In genomic region chr4:168674077-168674747, GRCh38 we compare ENCODE assay signal across 33 cellular contexts.
DNase-seq lines count a peak whose midpoint lies in the region; ATAC-seq, FAIRE-seq and TF ChIP-seq lines count a peak whose summit lies in the region.
"Had no signal": no experiment of that assay in that cellular context is flagged by ENCODE, and none has a peak within 500 bp of the region (broad histone marks: within the 10 kb centered on the region; RNA-seq: fewer than 3 reads in every experiment).

No MANE protein-coding gene starts in this region.

- ATAC-seq in GM23338: no peak; the same call in 2 of the 3 replicates
- ATAC-seq in GM21367 (IDR thresholded peaks at IDR 0.05; ENCODE audit: unreplicated experiment): no peak
- ATAC-seq: activated CD8-positive, alpha-beta T cell treated with anti-CD3 and anti-CD28 coated beads for 36 hours; stimulated activated naive CD8-positive, alpha-beta T cell treated with anti-CD3 and anti-CD28 coated beads, Interleukin-15, Interleukin-2, amounts not matched to agents 100 U/mL and 50 U/mL, for 24 hours had no signal

- H3K14ac ChIP-seq in trophoblast cell (ENCODE audit: low read length): peak overlapping the region; percentile 52

- no peaks in the 10 kb centered on the region for H3K79me2 ChIP-seq in GM23338 (replicated peaks; ENCODE audit: insufficient read depth)
- peaks cover 37% of the 10 kb centered on the region for H3K79me2 ChIP-seq in astrocyte (ENCODE audit: insufficient read depth, low read length)
- no peaks in the 10 kb centered on the region for H3K79me2 ChIP-seq in trophoblast cell (ENCODE audit: control insufficient read depth, insufficient read depth, low read length, poor library complexity)

- no peak overlapping the region for H3K23ac ChIP-seq in trophoblast cell (ENCODE audit: low read length)

- no peak for FAIRE-seq in astrocyte (lab: Jason Lieb, UNC)
- FAIRE-seq: GM12891, GM19239, keratinocyte had no signal

- WGBS in trophoblast cell (ENCODE audit: extremely low coverage, insufficient coverage, insufficient read length): no CpG with 5 or more reads among the region's 6 CpGs

- H3K9me2 ChIP-seq in GM23338 (ENCODE audit: insufficient read depth): no peaks in the 10 kb centered on the region

- H2AK5ac ChIP-seq in trophoblast cell (ENCODE audit: low read length): no peak overlapping the region

- H3K27me3 Mint-ChIP-seq in GM23338 (ENCODE audit: insufficient read depth, low read depth, poor library complexity) (no peaks in the 10 kb centered on the region), astrocyte (ENCODE audit: low read depth, unreplicated experiment) (no peaks in the 10 kb centered on the region)
- H3K27me3 Mint-ChIP-seq: progenitor cell of endocrine pancreas had no signal

- H4K8ac ChIP-seq in trophoblast cell (ENCODE audit: low read depth, low read length): no peak overlapping the region

- no peaks in the 10 kb centered on the region for H3K9me3 Mint-ChIP-seq in GM23338
- no peaks in the 10 kb centered on the region for H3K9me3 Mint-ChIP-seq in astrocyte (ENCODE audit: unreplicated experiment)
- H3K9me3 Mint-ChIP-seq: activated B cell treated with CpG ODN at 0.5 μM for 24 hours; activated CD8-positive, alpha-beta T cell treated with anti-CD3 and anti-CD28 coated beads for 36 hours; activated T-cell treated with anti-CD3 and anti-CD28 coated beads, Interleukin-2, amount 50 U/mL, for 24 hours; CD4-positive, alpha-beta memory T cell; mesothelial cell of epicardium; T-helper 2 cell treated with Interferon-gamma antibody and Interleukin-4, amounts not matched to agents 5 μg/mL and 100 μg/mL, for 36 hours had no signal

- H3K36me3 ChIP-seq in GM23338 (ENCODE audit: insufficient read depth) (no peaks in the 10 kb centered on the region), astrocyte (ENCODE audit: insufficient read depth, low read length) (peaks cover 4% of the 10 kb centered on the region), trophoblast cell (ENCODE audit: control insufficient read depth in 1 of 2, insufficient read depth in 2 of 2, low read length in 2 of 2) (peaks cover 17 to 28% of the 10 kb centered on the region in 2 experiments)
- H3K36me3 ChIP-seq: tibial nerve had no signal

- no peak overlapping the region for H3K18ac ChIP-seq in trophoblast cell (ENCODE audit: low read length)

- H3K4ac ChIP-seq in trophoblast cell (ENCODE audit: low read depth, low read length): no peak overlapping the region

- no peak overlapping the region for H4K12ac ChIP-seq in trophoblast cell (ENCODE audit: low read depth, low read length)

- no peaks in the 10 kb centered on the region for H3K27me3 ChIP-seq in GM23338 (ENCODE audit: insufficient read depth)
- no peaks in the 10 kb centered on the region for H3K27me3 ChIP-seq in astrocyte (ENCODE audit: insufficient read depth, low read length)
- no peaks in the 10 kb centered on the region for H3K27me3 ChIP-seq in trophoblast cell (ENCODE audit: insufficient read depth, low read length)
- peaks cover 0 to 7% (median 0%) of the 10 kb centered on the region in 45 donors for H3K27me3 ChIP-seq in dorsolateral prefrontal cortex
- H3K27me3 ChIP-seq: esophagus muscularis mucosa, tibial nerve had no signal

- H3K9me3 ChIP-seq in astrocyte (ENCODE audit: insufficient read depth, low read depth, low read length): no peaks in the 10 kb centered on the region
- peaks cover 4% of the 10 kb centered on the region for H3K9me3 ChIP-seq in trophoblast cell (ENCODE audit: insufficient read depth, low read depth, low read length)
- H3K9me3 ChIP-seq: esophagus muscularis mucosa, tibial nerve had no signal

- H3K4me2 ChIP-seq in GM23338 (no peak overlapping the region), astrocyte (ENCODE audit: low read length) (no peak overlapping the region), trophoblast cell (ENCODE audit: low read length) (no peak overlapping the region)

- 0 out of 2 replicates have a peak overlapping the region, but pooled peaks have one; percentile 14 for H2AFZ ChIP-seq in GM23338
- no peak overlapping the region for H2AFZ ChIP-seq in astrocyte (ENCODE audit: low read depth, low read length)
- H2AFZ ChIP-seq in trophoblast cell (ENCODE audit: insufficient read depth, low read length, poor library complexity): no peak overlapping the region

- H3K4me1 ChIP-seq in GM23338 (ENCODE audit: insufficient read depth) (no peaks in the 10 kb centered on the region), astrocyte (ENCODE audit: insufficient read depth, low read length) (peaks cover 10% of the 10 kb centered on the region), trophoblast cell (ENCODE audit: control insufficient read depth in 1 of 2, insufficient read depth in 2 of 2, low read length in 2 of 2) (peaks cover 29 to 30% of the 10 kb centered on the region in 2 experiments)

- H3K4me3 ChIP-seq in GM23338 (no peak overlapping the region), astrocyte (ENCODE audit: insufficient read depth, low read depth, low read length) (no peak overlapping the region), trophoblast cell (ENCODE audit: low read depth, low read length) (no peak overlapping the region), dorsolateral prefrontal cortex (no peak overlapping the region)
- H3K4me3 ChIP-seq: esophagus muscularis mucosa, SK-N-MC, skin epidermis, tibial nerve had no signal

- H3F3A ChIP-seq in GM23338 (replicated peaks; ENCODE audit: low read depth): no peaks in the 10 kb centered on the region

- H3K4me1 Mint-ChIP-seq in GM23338 (no peaks in the 10 kb centered on the region; the same call in 2 of the 3 replicates), astrocyte (ENCODE audit: low read depth, unreplicated experiment) (peaks cover 3% of the 10 kb centered on the region)
- H3K4me1 Mint-ChIP-seq: activated B cell treated with CpG ODN at 0.5 μM for 24 hours; CD4-positive, alpha-beta memory T cell had no signal

- no peak overlapping the region for H3K9ac ChIP-seq in astrocyte (ENCODE audit: low read length)
- H3K9ac ChIP-seq in trophoblast cell (ENCODE audit: low read length): no peak overlapping the region

- H4K91ac ChIP-seq in trophoblast cell (ENCODE audit: low read depth, low read length): peak overlapping the region; percentile 52

- H3K27ac Mint-ChIP-seq in GM23338 (no peak overlapping the region), astrocyte (ENCODE audit: unreplicated experiment) (no peak overlapping the region)
- H3K27ac Mint-ChIP-seq: activated B cell treated with CpG ODN at 0.5 μM for 24 hours; activated CD8-positive, alpha-beta T cell treated with anti-CD3 and anti-CD28 coated beads for 36 hours; activated T-cell treated with anti-CD3 and anti-CD28 coated beads, Interleukin-2, amount 50 U/mL, for 24 hours; CD4-positive, alpha-beta memory T cell; mesothelial cell of epicardium; progenitor cell of endocrine pancreas; T-helper 2 cell treated with Interferon-gamma antibody and Interleukin-4, amounts not matched to agents 5 μg/mL and 100 μg/mL, for 36 hours had no signal

- H3K36me3 Mint-ChIP-seq in GM23338 (ENCODE audit: low read depth) (no peaks in the 10 kb centered on the region), astrocyte (ENCODE audit: low read depth, unreplicated experiment) (peaks cover 25% of the 10 kb centered on the region)
- H3K36me3 Mint-ChIP-seq: CD4-positive, alpha-beta memory T cell had no signal

- DNase-seq in GM23338 (ENCODE audit: low spot score) (no peak), astrocyte (ENCODE audit: low read depth) (peak; percentile 40), hepatic stellate cell (ENCODE audit: low spot score) (peak; percentile 32), trophoblast cell (peak; percentile 65 to 92), dorsolateral prefrontal cortex (no peak), EL (no peak)
- no peak for DNase-seq in central memory CD4-positive, alpha-beta T cell
- DNase-seq: activated B cell treated with CpG ODN at 0.5 μM for 24 hours; activated CD8-positive, alpha-beta T cell treated with anti-CD3 and anti-CD28 coated beads for 36 hours; activated naive CD4-positive, alpha-beta T cell; activated T-cell treated with anti-CD3 and anti-CD28 coated beads, Interleukin-2, amount 50 U/mL, for 24 hours; amygdala; CD4-positive, alpha-beta memory T cell; cerebellar nuclear complex; DMS153; effector CD8-positive, alpha-beta T cell; KBM-7; NCI-H187 treated with DMSO at 0.1 percent for 48 hours; NCI-H510A; RPMI8226; stimulated activated CD4-positive, alpha-beta T cell treated with anti-CD3 and anti-CD28 coated beads, Interleukin-2, amount 100 ng/mL, for 48 hours; stimulated activated naive CD8-positive, alpha-beta T cell treated with anti-CD3 and anti-CD28 coated beads, Interleukin-15, Interleukin-2, amounts not matched to agents 100 U/mL and 50 U/mL, for 24 hours had no signal

- no peak overlapping the region for H2BK12ac ChIP-seq in trophoblast cell (ENCODE audit: low read length)

- H2BK120ac ChIP-seq in trophoblast cell (ENCODE audit: insufficient read depth, low read length, poor library complexity): no peak overlapping the region

- intact Hi-C loops in dorsolateral prefrontal cortex (cut with DNase I): no loop called here

- TF ChIP-seq CTCF in GM23338 (conservative IDR thresholded peaks at IDR 0.05; ENCODE audit: low read depth in 2 of 2) (no peak), astrocyte (IDR thresholded peaks at IDR 0.05; ENCODE audit: insufficient read depth, low read depth, low read length) (no peak), dorsolateral prefrontal cortex (IDR thresholded peaks at IDR 0.05 in 54 of 56, conservative IDR thresholded peaks at IDR 0.05 in 2 of 56; ENCODE audit: low read depth in 1 of 56, partially characterized antibody in 56 of 56) (no peak)

- H3K27ac ChIP-seq in GM23338 (ENCODE audit: low read depth) (no peak overlapping the region), astrocyte (ENCODE audit: low read depth, low read length) (no peak overlapping the region), trophoblast cell (ENCODE audit: low read depth, low read length) (peak overlapping the region; percentile 66), dorsolateral prefrontal cortex (no peak overlapping the region)
- H3K27ac ChIP-seq: esophagus muscularis mucosa, SK-N-MC, skin epidermis, tibial nerve had no signal

- H3K4me3 Mint-ChIP-seq in GM23338: no peak overlapping the region
- H3K4me3 Mint-ChIP-seq in astrocyte (ENCODE audit: unreplicated experiment): no peak overlapping the region
- H3K4me3 Mint-ChIP-seq: activated B cell treated with CpG ODN at 0.5 μM for 24 hours; activated CD8-positive, alpha-beta T cell treated with anti-CD3 and anti-CD28 coated beads for 36 hours; activated T-cell treated with anti-CD3 and anti-CD28 coated beads, Interleukin-2, amount 50 U/mL, for 24 hours; CD4-positive, alpha-beta memory T cell; mesothelial cell of epicardium; T-helper 2 cell treated with Interferon-gamma antibody and Interleukin-4, amounts not matched to agents 5 μg/mL and 100 μg/mL, for 36 hours had no signal

- H3K79me1 ChIP-seq in trophoblast cell (ENCODE audit: low read length): peaks cover 18% of the 10 kb centered on the region

- no peak overlapping the region for H2BK5ac ChIP-seq in trophoblast cell (ENCODE audit: low read depth, low read length, poor library complexity)

- H4K20me1 ChIP-seq in GM23338 (replicated peaks; ENCODE audit: insufficient read depth): no peaks in the 10 kb centered on the region
- H4K20me1 ChIP-seq in astrocyte (ENCODE audit: insufficient read depth, low read length): no peaks in the 10 kb centered on the region

TF ChIP-seq in GM23338, 12 proteins besides CTCF, POLR2A, EP300 and RAD21 (continues in another document):
- TF ChIP-seq POLR2AphosphoS5 (IDR thresholded peaks at IDR 0.05; ENCODE audit: low read depth) (no peak), JUNB (IDR thresholded peaks at IDR 0.05; ENCODE audit: unreplicated experiment) (no peak)

Comparison
In these comparisons a context has a peak if more than half of its experiments do, and no peak if none do; other contexts are left out.
1. DNase-seq: peak in astrocyte (single experiment), hepatic stellate cell (single experiment) and trophoblast cell (2 of 2); none in GM23338 (single experiment), dorsolateral prefrontal cortex (0 of 10), EL (single experiment) and central memory CD4-positive, alpha-beta T cell (single experiment).